1 cellular context compared by ENCODE assay signal in genomic region chr13:51584731-51585191, GRCh38.
A peak's percentile ranks its signal among the peaks of the same experiment; 100 is the strongest.
TF ChIP-seq lines count a peak whose summit lies in the region.

No MANE protein-coding gene starts in this region.

TF ChIP-seq in HepG2, 621 proteins besides CTCF, POLR2A, EP300 and RAD21 (continued from another document and continues in another):
- no peak for TF ChIP-seq REST (IDR thresholded peaks at IDR 0.05; ENCODE audit: borderline replicate concordance in 1 of 2, low read depth in 1 of 2, low read length in 2 of 2)
- TF ChIP-seq, protein P1, sequence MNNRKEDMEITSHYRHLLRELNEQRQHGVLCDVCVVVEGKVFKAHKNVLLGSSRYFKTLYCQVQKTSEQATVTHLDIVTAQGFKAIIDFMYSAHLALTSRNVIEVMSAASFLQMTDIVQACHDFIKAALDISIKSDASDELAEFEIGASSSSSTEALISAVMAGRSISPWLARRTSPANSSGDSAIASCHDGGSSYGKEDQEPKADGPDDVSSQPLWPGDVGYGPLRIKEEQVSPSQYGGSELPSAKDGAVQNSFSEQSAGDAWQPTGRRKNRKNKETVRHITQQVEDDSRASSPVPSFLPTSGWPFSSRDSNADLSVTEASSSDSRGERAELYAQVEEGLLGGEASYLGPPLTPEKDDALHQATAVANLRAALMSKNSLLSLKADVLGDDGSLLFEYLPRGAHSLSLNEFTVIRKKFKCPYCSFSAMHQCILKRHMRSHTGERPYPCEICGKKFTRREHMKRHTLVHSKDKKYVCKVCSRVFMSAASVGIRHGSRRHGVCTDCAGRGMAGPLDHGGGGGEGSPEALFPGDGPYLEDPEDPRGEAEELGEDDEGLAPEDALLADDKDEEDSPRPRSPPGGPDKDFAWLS (CRISPR knock-in tag; IDR thresholded peaks at IDR 0.05; ENCODE audit: borderline replicate concordance): no peak
- TF ChIP-seq SUZ12 (IDR thresholded peaks at IDR 0.05; ENCODE audit: low read depth, low read length): no peak
- TF ChIP-seq ZNF75D (CRISPR knock-in tag; IDR thresholded peaks at IDR 0.05; ENCODE audit: borderline replicate concordance): no peak
- TF ChIP-seq ZNF83 (CRISPR knock-in tag; IDR thresholded peaks at IDR 0.05; ENCODE audit: borderline replicate concordance): no peak
- no peak for TF ChIP-seq ATF7-NPFF (CRISPR knock-in tag; IDR thresholded peaks at IDR 0.05; ENCODE audit: low read depth)
- TF ChIP-seq, protein P2, sequence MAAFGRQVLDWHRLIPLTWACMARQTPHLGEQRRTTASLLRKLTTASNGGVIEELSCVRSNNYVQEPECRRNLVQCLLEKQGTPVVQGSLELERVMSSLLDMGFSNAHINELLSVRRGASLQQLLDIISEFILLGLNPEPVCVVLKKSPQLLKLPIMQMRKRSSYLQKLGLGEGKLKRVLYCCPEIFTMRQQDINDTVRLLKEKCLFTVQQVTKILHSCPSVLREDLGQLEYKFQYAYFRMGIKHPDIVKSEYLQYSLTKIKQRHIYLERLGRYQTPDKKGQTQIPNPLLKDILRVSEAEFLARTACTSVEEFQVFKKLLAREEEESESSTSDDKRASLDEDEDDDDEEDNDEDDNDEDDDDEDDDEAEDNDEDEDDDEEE (CRISPR knock-in tag; IDR thresholded peaks at IDR 0.05): peak; percentile 71; the same call in 1 of the 2 replicates
- no peak for TF ChIP-seq PCBP2 (optimal IDR thresholded peaks at IDR 0.05; ENCODE audit: low read depth, low read length, poor library complexity, severe bottlenecking)
- peak; percentile 83; the same call in 1 of the 2 replicates for TF ChIP-seq KMT2A (CRISPR knock-in tag; IDR thresholded peaks at IDR 0.05)
- no peak for TF ChIP-seq SMAD9 (CRISPR knock-in tag; IDR thresholded peaks at IDR 0.05)
- no peak for TF ChIP-seq CREB1 (IDR thresholded peaks at IDR 0.05)
- no peak for TF ChIP-seq CREB1 (CRISPR knock-in tag; IDR thresholded peaks at IDR 0.05)
- no peak for TF ChIP-seq HMG20B (CRISPR knock-in tag; conservative IDR thresholded peaks at IDR 0.05)
- no peak for TF ChIP-seq ATRX (CRISPR knock-in tag; IDR thresholded peaks at IDR 0.05; ENCODE audit: borderline replicate concordance)
- TF ChIP-seq ZNF451 (CRISPR knock-in tag; IDR thresholded peaks at IDR 0.05): peak; percentile 5; the same call in 1 of the 2 replicates
- TF ChIP-seq ZNF460 (CRISPR knock-in tag; IDR thresholded peaks at IDR 0.05; ENCODE audit: borderline replicate concordance): no peak; the same call in 1 of the 2 replicates
- TF ChIP-seq ZNF773 (CRISPR knock-in tag; IDR thresholded peaks at IDR 0.05; ENCODE audit: borderline replicate concordance): no peak
- TF ChIP-seq ZBTB8A (CRISPR knock-in tag; IDR thresholded peaks at IDR 0.05; ENCODE audit: borderline replicate concordance, low read depth): no peak
- TF ChIP-seq NR2F1 (CRISPR knock-in tag; IDR thresholded peaks at IDR 0.05): no peak
- TF ChIP-seq RBFOX2 (IDR thresholded peaks at IDR 0.05; ENCODE audit: low read depth, low read length): peak; percentile 94
- no peak for TF ChIP-seq PPARG (CRISPR knock-in tag; conservative IDR thresholded peaks at IDR 0.05)
- TF ChIP-seq, protein P3, sequence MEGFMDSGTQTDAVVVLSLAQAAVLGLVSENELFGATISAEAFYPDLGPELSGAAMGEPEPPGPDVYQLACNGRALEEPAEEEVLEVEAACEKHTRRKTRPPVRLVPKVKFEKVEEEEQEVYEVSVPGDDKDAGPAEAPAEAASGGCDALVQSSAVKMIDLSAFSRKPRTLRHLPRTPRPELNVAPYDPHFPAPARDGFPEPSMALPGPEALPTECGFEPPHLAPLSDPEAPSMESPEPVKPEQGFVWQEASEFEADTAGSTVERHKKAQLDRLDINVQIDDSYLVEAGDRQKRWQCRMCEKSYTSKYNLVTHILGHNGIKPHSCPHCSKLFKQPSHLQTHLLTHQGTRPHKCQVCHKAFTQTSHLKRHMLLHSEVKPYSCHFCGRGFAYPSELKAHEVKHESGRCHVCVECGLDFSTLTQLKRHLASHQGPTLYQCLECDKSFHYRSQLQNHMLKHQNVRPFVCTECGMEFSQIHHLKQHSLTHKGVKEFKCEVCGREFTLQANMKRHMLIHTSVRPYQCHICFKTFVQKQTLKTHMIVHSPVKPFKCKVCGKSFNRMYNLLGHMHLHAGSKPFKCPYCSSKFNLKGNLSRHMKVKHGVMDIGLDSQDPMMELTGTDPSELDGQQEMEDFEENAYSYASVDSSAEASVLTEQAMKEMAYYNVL (CRISPR knock-in tag; IDR thresholded peaks at IDR 0.05; ENCODE audit: borderline replicate concordance): 0 out of 2 replicates have a peak, but pooled peaks have one; percentile 47
- TF ChIP-seq IRF9 (CRISPR knock-in tag; IDR thresholded peaks at IDR 0.05; ENCODE audit: borderline replicate concordance): peak; percentile 62; the same call in 1 of the 2 replicates
- TF ChIP-seq, protein P4, sequence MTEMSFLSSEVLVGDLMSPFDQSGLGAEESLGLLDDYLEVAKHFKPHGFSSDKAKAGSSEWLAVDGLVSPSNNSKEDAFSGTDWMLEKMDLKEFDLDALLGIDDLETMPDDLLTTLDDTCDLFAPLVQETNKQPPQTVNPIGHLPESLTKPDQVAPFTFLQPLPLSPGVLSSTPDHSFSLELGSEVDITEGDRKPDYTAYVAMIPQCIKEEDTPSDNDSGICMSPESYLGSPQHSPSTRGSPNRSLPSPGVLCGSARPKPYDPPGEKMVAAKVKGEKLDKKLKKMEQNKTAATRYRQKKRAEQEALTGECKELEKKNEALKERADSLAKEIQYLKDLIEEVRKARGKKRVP (CRISPR knock-in tag; IDR thresholded peaks at IDR 0.05): 0 out of 4 replicates have a peak, but pooled peaks of 1 of the 2 experiments have one; percentile 27
- no peak; the same call in 1 of the 2 replicates for TF ChIP-seq ZNF788 (CRISPR knock-in tag; IDR thresholded peaks at IDR 0.05; ENCODE audit: borderline replicate concordance)
- TF ChIP-seq IRX3 (CRISPR knock-in tag; IDR thresholded peaks at IDR 0.05; ENCODE audit: borderline replicate concordance, low read depth): no peak
- no peak for TF ChIP-seq CBX2 (IDR thresholded peaks at IDR 0.05; ENCODE audit: low read depth, low read length)
- TF ChIP-seq CBX2 (CRISPR knock-in tag; IDR thresholded peaks at IDR 0.05; ENCODE audit: low read depth): no peak
- TF ChIP-seq TMF1 (CRISPR knock-in tag; IDR thresholded peaks at IDR 0.05; ENCODE audit: low read depth): no peak
- no peak for TF ChIP-seq BRF2 (CRISPR knock-in tag; IDR thresholded peaks at IDR 0.05)
- TF ChIP-seq, protein P5, sequence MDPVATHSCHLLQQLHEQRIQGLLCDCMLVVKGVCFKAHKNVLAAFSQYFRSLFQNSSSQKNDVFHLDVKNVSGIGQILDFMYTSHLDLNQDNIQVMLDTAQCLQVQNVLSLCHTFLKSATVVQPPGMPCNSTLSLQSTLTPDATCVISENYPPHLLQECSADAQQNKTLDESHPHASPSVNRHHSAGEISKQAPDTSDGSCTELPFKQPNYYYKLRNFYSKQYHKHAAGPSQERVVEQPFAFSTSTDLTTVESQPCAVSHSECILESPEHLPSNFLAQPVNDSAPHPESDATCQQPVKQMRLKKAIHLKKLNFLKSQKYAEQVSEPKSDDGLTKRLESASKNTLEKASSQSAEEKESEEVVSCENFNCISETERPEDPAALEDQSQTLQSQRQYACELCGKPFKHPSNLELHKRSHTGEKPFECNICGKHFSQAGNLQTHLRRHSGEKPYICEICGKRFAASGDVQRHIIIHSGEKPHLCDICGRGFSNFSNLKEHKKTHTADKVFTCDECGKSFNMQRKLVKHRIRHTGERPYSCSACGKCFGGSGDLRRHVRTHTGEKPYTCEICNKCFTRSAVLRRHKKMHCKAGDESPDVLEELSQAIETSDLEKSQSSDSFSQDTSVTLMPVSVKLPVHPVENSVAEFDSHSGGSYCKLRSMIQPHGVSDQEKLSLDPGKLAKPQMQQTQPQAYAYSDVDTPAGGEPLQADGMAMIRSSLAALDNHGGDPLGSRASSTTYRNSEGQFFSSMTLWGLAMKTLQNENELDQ (CRISPR knock-in tag; IDR thresholded peaks at IDR 0.05; ENCODE audit: borderline replicate concordance): no peak
- TF ChIP-seq, protein P6, sequence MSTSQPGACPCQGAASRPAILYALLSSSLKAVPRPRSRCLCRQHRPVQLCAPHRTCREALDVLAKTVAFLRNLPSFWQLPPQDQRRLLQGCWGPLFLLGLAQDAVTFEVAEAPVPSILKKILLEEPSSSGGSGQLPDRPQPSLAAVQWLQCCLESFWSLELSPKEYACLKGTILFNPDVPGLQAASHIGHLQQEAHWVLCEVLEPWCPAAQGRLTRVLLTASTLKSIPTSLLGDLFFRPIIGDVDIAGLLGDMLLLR (CRISPR knock-in tag; IDR thresholded peaks at IDR 0.05): 0 out of 2 replicates have a peak, but pooled peaks have one; percentile 11
- no peak for TF ChIP-seq ZC3H4 (CRISPR knock-in tag; IDR thresholded peaks at IDR 0.05; ENCODE audit: borderline replicate concordance)
- TF ChIP-seq DNMT3B (CRISPR knock-in tag; conservative IDR thresholded peaks at IDR 0.05): 0 out of 2 replicates have a peak, but pooled peaks have one; percentile 23
- no peak for TF ChIP-seq ZNF572 (CRISPR knock-in tag; IDR thresholded peaks at IDR 0.05)
- TF ChIP-seq ZNF274 (CRISPR knock-in tag; IDR thresholded peaks at IDR 0.05): no peak
- TF ChIP-seq MTA1 (CRISPR knock-in tag; IDR thresholded peaks at IDR 0.05; ENCODE audit: borderline replicate concordance): no peak
- no peak for TF ChIP-seq IKZF1 (IDR thresholded peaks at IDR 0.05)
- no peak for TF ChIP-seq ZNF256 (CRISPR knock-in tag; conservative IDR thresholded peaks at IDR 0.05)
- TF ChIP-seq TEAD3 (CRISPR knock-in tag; optimal IDR thresholded peaks at IDR 0.05; ENCODE audit: borderline replicate concordance): no peak
- no peak for TF ChIP-seq TRIM22 (IDR thresholded peaks at IDR 0.05)
- TF ChIP-seq ZBTB10 (CRISPR knock-in tag; IDR thresholded peaks at IDR 0.05; ENCODE audit: borderline replicate concordance): no peak
- no peak for TF ChIP-seq ZKSCAN5 (CRISPR knock-in tag; IDR thresholded peaks at IDR 0.05)
- no peak for TF ChIP-seq ZNF33A (CRISPR knock-in tag; IDR thresholded peaks at IDR 0.05; ENCODE audit: borderline replicate concordance)
- no peak for TF ChIP-seq RBM22 (optimal IDR thresholded peaks at IDR 0.05; ENCODE audit: low read length)
